ENCODE assay signal across 6 cellular contexts in genomic region chr5:166373817-166374216, GRCh38.
"Had no signal": no experiment of that assay in that cellular context is flagged by ENCODE, and none has a peak within 500 bp of the region (broad histone marks: within the 10 kb centered on the region; RNA-seq: fewer than 3 reads in every experiment).

No MANE protein-coding gene starts in this region.

- DNase-seq: H7, KBM-7 had no signal

- ATAC-seq: GM23338, HepG2 had no signal

- FAIRE-seq: HepG2 had no signal

- H2AFZ ChIP-seq: GM23338 had no signal

- H3K4me2 ChIP-seq: GM23338 had no signal

- H3K4me3 ChIP-seq: GM23338, HAP-1 had no signal

- H3K27ac ChIP-seq: HL-60 had no signal

- H3K9me3 ChIP-seq: HAP-1 had no signal

- H3K36me3 ChIP-seq: HAP-1 had no signal
